In the genomic region with DNA sequence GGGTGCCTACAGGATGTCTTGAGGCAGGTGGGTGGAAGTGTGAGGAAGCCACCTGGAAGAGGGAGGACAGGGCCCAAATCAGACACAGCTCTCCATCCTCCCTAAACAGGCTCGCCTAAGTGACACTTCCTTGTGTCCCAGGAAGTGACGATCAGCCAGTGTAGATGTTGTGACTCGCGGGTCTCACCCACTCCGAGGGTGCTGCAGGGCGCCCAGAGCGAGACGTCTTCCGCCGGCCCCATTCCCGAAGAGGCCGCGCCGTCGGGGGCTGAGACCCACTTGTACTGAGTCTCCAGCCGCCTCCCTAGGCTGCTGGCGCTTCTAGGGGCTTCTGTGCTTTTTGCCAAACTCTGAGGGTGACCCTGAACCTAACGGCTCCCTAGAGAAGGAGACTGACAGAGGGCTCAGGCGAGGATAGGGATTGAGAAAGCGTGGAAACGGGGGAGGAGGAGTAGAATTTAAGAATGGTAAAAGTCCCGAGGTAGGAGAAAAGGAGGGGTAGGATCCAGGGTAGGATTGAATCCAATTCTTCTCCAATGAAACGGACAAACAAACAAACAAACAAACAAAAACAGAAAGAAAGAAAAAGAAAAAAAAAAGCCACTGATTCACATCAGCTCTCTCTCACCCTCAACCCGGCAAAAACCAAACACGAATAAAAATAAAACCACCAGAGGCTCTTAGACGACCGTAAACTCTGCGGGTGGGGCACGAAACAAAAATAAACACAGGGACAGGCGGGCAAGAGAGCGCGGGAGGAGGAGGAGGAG, we compare ENCODE assay signal across 7 cellular contexts. TPM values are rescaled to one million over a fixed set of nuclear protein-coding genes. Genes with fewer than 3 reads are reported as not detected.
DNase-seq lines count a peak whose midpoint lies in the region; ATAC-seq and TF ChIP-seq lines count a peak whose summit lies in the region.

No MANE protein-coding gene starts in this region.

- H3K36me3 Mint-ChIP-seq in activated T-cell treated with anti-CD3 and anti-CD28 coated beads, Interleukin-2, amount 50 U/mL, for 72 hours (ENCODE audit: insufficient read depth in 2 of 2), result peaks cover 3 to 4% of the 10 kb centered on the region in 2 donors
- H3K36me3 Mint-ChIP-seq in glutamatergic neuron (ENCODE audit: unreplicated experiment), result no peaks in the 10 kb centered on the region

- H3K4me3 Mint-ChIP-seq in activated T-cell treated with anti-CD3 and anti-CD28 coated beads, Interleukin-2, amount 50 U/mL, for 72 hours, result peak overlapping the region; percentile 90 to 92
- peak overlapping the region; percentile 98 for H3K4me3 Mint-ChIP-seq in glutamatergic neuron (ENCODE audit: unreplicated experiment)

- H3K4me1 Mint-ChIP-seq in activated T-cell treated with anti-CD3 and anti-CD28 coated beads, Interleukin-2, amount 50 U/mL, for 72 hours (ENCODE audit: low read depth), result peaks cover 7% of the 10 kb centered on the region
- peaks cover 36% of the 10 kb centered on the region for H3K4me1 Mint-ChIP-seq in glutamatergic neuron (ENCODE audit: low read depth, unreplicated experiment)

- peak in 1 of 2 donors; percentile 2 for DNase-seq in activated T-cell treated with anti-CD3 and anti-CD28 coated beads, Interleukin-2, amount 50 U/mL, for 72 hours
- DNase-seq in glutamatergic neuron (peak; percentile 36), nucleus accumbens (lab: John Stamatoyannopoulos, UW) (peak in 47 of 56 donors; percentile 14 to 78 (median 41)), COLO829 (ENCODE audit: low spot score) (no peak)
- no peak for DNase-seq in stimulated activated naive CD4-positive, alpha-beta T cell treated with Interleukin-2 at 50 U/mL for 16 hours (lab: John Stamatoyannopoulos, UW)

- peak; percentile 52 for ATAC-seq in HG03520 (IDR thresholded peaks at IDR 0.05; ENCODE audit: unreplicated experiment)
- peak; percentile 48 to 49 for ATAC-seq in activated T-cell treated with anti-CD3 and anti-CD28 coated beads, Interleukin-2, amount 50 U/mL, for 72 hours (replicated peaks in 1 of 2)

- no peak overlapping the region for H3K27ac Mint-ChIP-seq in activated T-cell treated with anti-CD3 and anti-CD28 coated beads, Interleukin-2, amount 50 U/mL, for 72 hours
- peak overlapping the region; percentile 98 for H3K27ac Mint-ChIP-seq in glutamatergic neuron (ENCODE audit: unreplicated experiment)

- no peaks in the 10 kb centered on the region for H3K9me3 Mint-ChIP-seq in activated T-cell treated with anti-CD3 and anti-CD28 coated beads, Interleukin-2, amount 50 U/mL, for 72 hours
- peaks cover 16% of the 10 kb centered on the region for H3K9me3 Mint-ChIP-seq in glutamatergic neuron (ENCODE audit: unreplicated experiment)

- TF ChIP-seq CTCF in glutamatergic neuron (IDR thresholded peaks at IDR 0.05; ENCODE audit: partially characterized antibody, unreplicated experiment), result no peak

- peaks cover 78% of the 10 kb centered on the region for H3K27me3 Mint-ChIP-seq in activated T-cell treated with anti-CD3 and anti-CD28 coated beads, Interleukin-2, amount 50 U/mL, for 72 hours (ENCODE audit: low read depth)
- H3K27me3 Mint-ChIP-seq in glutamatergic neuron (ENCODE audit: unreplicated experiment), result peaks cover 10% of the 10 kb centered on the region

- TF ChIP-seq POLR2A in GM15510 (IDR thresholded peaks at IDR 0.05; ENCODE audit: borderline replicate concordance, extremely low read depth, insufficient read length), result peak; percentile 56

RNA-seq across cellular contexts. Expression of a gene that starts 0.5 kb away (rescaled TPM):
- under 1 TPM in 1 of 2 donors, not detected in 1; 0.05 TPM for total RNA-seq in activated T-cell treated with anti-CD3 and anti-CD28 coated beads, Interleukin-2, amount 50 U/mL, for 72 hours
- 105 TPM for total RNA-seq in glutamatergic neuron (ENCODE audit: unreplicated experiment)

Comparison
In these comparisons a context has a peak if more than half of its experiments do, and no peak if none do; other contexts are left out.
1. DNase-seq: peak in glutamatergic neuron (single experiment) and nucleus accumbens (47 of 56); none in COLO829 (single experiment) and stimulated activated naive CD4-positive, alpha-beta T cell treated with Interleukin-2 at 50 U/mL for 16 hours (single experiment).
2. RNA of a gene that starts 0.5 kb away (total RNA-seq): 105 TPM in glutamatergic neuron (single experiment); 0.05 TPM in activated T-cell treated with anti-CD3 and anti-CD28 coated beads, Interleukin-2, amount 50 U/mL, for 72 hours; every median in the first group is over 100 times any median in the second.